Comparison of ENCODE assay signal across 18 cellular contexts in the genomic region with DNA sequence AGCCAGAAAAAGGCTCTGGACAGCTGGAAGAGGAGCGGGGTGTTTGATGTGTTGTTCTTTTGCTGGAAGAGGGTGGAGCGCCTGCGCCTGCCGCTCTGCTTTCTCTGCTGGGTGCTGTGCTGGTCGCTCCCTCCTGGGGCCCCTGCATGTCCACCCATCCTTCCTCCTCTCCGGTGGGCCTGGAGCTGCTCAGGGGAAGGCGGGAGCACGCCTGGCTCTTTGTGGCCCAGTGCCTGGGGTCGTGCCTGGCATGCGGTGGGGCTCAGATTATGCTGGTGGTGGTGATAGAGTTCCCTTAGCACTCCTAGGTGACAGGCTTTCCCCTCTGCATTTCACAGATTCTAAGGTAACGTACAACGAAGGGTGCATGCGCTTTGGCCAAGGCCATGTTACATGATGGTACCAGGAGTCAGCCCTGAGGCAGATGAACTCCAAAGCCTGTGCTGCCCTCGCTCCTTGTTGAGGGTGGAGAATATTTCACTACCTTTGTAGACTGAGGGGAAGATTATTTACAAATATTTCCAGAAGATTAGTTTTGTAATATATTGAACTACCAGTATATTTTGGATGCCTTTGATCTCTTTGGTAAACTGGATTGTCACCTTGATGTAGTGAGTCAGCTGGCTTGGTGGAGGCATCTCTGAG.
"Had no signal": no experiment of that assay in that cellular context is flagged by ENCODE, and none has a peak within 500 bp of the region (broad histone marks: within the 10 kb centered on the region; RNA-seq: fewer than 3 reads in every experiment).

No MANE protein-coding gene starts in this region.

- H3K36me3 ChIP-seq: adrenal gland, ovary, right lobe of liver, tibial artery, uterus, WERI-Rb-1 had no signal

- H3K9me3 ChIP-seq: adrenal gland, ovary, right lobe of liver, tibial artery, uterus had no signal

- H3K9me3 Mint-ChIP-seq: activated T-cell treated with anti-CD3 and anti-CD28 coated beads, Interleukin-2, amount 50 U/mL, for 72 hours had no signal

- H3K27me3 ChIP-seq: adrenal gland, foreskin keratinocyte, ovary, right lobe of liver, tibial artery, uterus had no signal

- H3K27ac Mint-ChIP-seq: activated T-cell treated with anti-CD3 and anti-CD28 coated beads, Interleukin-2, amount 50 U/mL, for 72 hours had no signal

- FAIRE-seq: small intestine had no signal

- H3K4me3 ChIP-seq: adrenal gland, lung, ovary, right lobe of liver, tibial artery, uterus had no signal

- ATAC-seq: activated T-cell treated with anti-CD3 and anti-CD28 coated beads, Interleukin-2, amount 50 U/mL, for 72 hours; foreskin keratinocyte had no signal

- H3K4me3 Mint-ChIP-seq: activated T-cell treated with anti-CD3 and anti-CD28 coated beads, Interleukin-2, amount 50 U/mL, for 72 hours had no signal

- DNase-seq: activated CD4-positive, alpha-beta T cell treated with anti-CD3 and anti-CD28 coated beads for 1 hour; activated effector memory CD4-positive, alpha-beta T cell treated with anti-CD3 and anti-CD28 coated beads, Interleukin-2, amount 50 U/mL, for 16 hours; activated T-cell treated with anti-CD3 and anti-CD28 coated beads, Interleukin-2, amount 50 U/mL, for 72 hours; adrenal gland; foreskin keratinocyte; hypothalamus; islet precursor cell; ovary; right lobe of liver; small intestine; stimulated activated CD4-positive, alpha-beta T cell treated with anti-CD3 and anti-CD28 coated beads, Interleukin-15, amount 100 ng/mL, for 24 hours; stimulated activated CD4-positive, alpha-beta T cell treated with anti-CD3 and anti-CD28 coated beads, Interleukin-4, amount 100 ng/mL, for 24 hours; stimulated activated naive CD4-positive, alpha-beta T cell; substantia nigra; tibial artery; uterus; WERI-Rb-1 had no signal

- H3K4me1 ChIP-seq: foreskin keratinocyte had no signal

- H3K27ac ChIP-seq: adrenal gland, foreskin keratinocyte, ovary, right lobe of liver, tibial artery, uterus, WERI-Rb-1 had no signal
